ENCODE assay signal across 10 cellular contexts in genomic region chr10:113059001-113059780, GRCh38.
A peak's percentile ranks its signal among the peaks of the same experiment; 100 is the strongest.
DNase-seq lines count a peak whose midpoint lies in the region; ATAC-seq and TF ChIP-seq lines count a peak whose summit lies in the region.
"Had no signal": no experiment of that assay in that cellular context is flagged by ENCODE, and none has a peak within 500 bp of the region (broad histone marks: within the 10 kb centered on the region; RNA-seq: fewer than 3 reads in every experiment).

No MANE protein-coding gene starts in this region.

- TF ChIP-seq CTCF in astrocyte of the spinal cord (IDR thresholded peaks at IDR 0.05; ENCODE audit: low read depth, low read length) = no peak
- TF ChIP-seq CTCF in gastrocnemius medialis (IDR thresholded peaks at IDR 0.05 in 4 of 5, conservative IDR thresholded peaks at IDR 0.05 in 1 of 5) = no peak

- CTCF ChIA-PET in activated naive CD4-positive, alpha-beta T cell treated with anti-CD3 and anti-CD28 coated beads, Interleukin-2, amount 10 ng/mL, durations not matched to agents 7 days and 5 days (lab: Charles Lee) = no interaction called here

- H3K4me1 Mint-ChIP-seq in activated naive CD4-positive, alpha-beta T cell treated with anti-CD3 and anti-CD28 coated beads, Interleukin-2, amount 10 ng/mL, durations not matched to agents 7 days and 5 days = no peaks in the 10 kb centered on the region
- H3K4me1 Mint-ChIP-seq in T-helper 2 cell treated with Interferon-gamma antibody and Interleukin-4, amounts not matched to agents 5 μg/mL and 100 μg/mL, for 36 hours (ENCODE audit: low read depth) = no peaks in the 10 kb centered on the region

- no peaks in the 10 kb centered on the region for H3K36me3 ChIP-seq in gastrocnemius medialis

- peak; percentile 41 to 51 for ATAC-seq in right cardiac atrium
- ATAC-seq in gastrocnemius medialis = peak in 1 of 2 donors; percentile 30
- ATAC-seq in GM18868 (IDR thresholded peaks at IDR 0.05; ENCODE audit: unreplicated experiment) = no peak
- ATAC-seq: activated naive CD4-positive, alpha-beta T cell treated with anti-CD3 and anti-CD28 coated beads, Interleukin-2, amount 50 U/mL, for 72 hours had no signal

- no peak overlapping the region for H3K27ac Mint-ChIP-seq in activated naive CD4-positive, alpha-beta T cell treated with anti-CD3 and anti-CD28 coated beads, Interleukin-2, amount 10 ng/mL, durations not matched to agents 7 days and 5 days
- no peak overlapping the region for H3K27ac Mint-ChIP-seq in T-helper 2 cell treated with Interferon-gamma antibody and Interleukin-4, amounts not matched to agents 5 μg/mL and 100 μg/mL, for 36 hours
- H3K27ac Mint-ChIP-seq: activated naive CD4-positive, alpha-beta T cell treated with anti-CD3 and anti-CD28 coated beads, Interleukin-2, amount 50 U/mL, for 72 hours had no signal

- no peaks in the 10 kb centered on the region for H3K36me3 Mint-ChIP-seq in activated naive CD4-positive, alpha-beta T cell treated with anti-CD3 and anti-CD28 coated beads, Interleukin-2, amount 10 ng/mL, durations not matched to agents 7 days and 5 days
- no peaks in the 10 kb centered on the region for H3K36me3 Mint-ChIP-seq in T-helper 2 cell treated with Interferon-gamma antibody and Interleukin-4, amounts not matched to agents 5 μg/mL and 100 μg/mL, for 36 hours (ENCODE audit: low read depth)
- H3K36me3 Mint-ChIP-seq: activated naive CD4-positive, alpha-beta T cell treated with anti-CD3 and anti-CD28 coated beads, Interleukin-2, amount 50 U/mL, for 72 hours had no signal

- DNase-seq in GM04503 (ENCODE audit: low read depth) (peak; percentile 48), astrocyte of the spinal cord (ENCODE audit: low read depth, low spot score) (peak; percentile 69), right cardiac atrium (peak in 2 of 3 donors; percentile 40 to 62), gastrocnemius medialis (no peak), NCI-H748 (lab: John Stamatoyannopoulos, UW; ENCODE audit: unreplicated experiment) (no peak)
- DNase-seq in activated naive CD4-positive, alpha-beta T cell treated with anti-CD3 and anti-CD28 coated beads, Interleukin-2, amount 10 ng/mL, durations not matched to agents 7 days and 5 days = no peak
- no peak for DNase-seq in T-helper 2 cell treated with Interferon-gamma antibody and Interleukin-4, amounts not matched to agents 5 μg/mL and 100 μg/mL, for 36 hours (ENCODE audit: low spot score)
- DNase-seq: occipital lobe had no signal

- H3K9me3 ChIP-seq in right cardiac atrium (ENCODE audit: control insufficient read depth, low read length) (no peaks in the 10 kb centered on the region), gastrocnemius medialis (no peaks in the 10 kb centered on the region)

- peak in 1 of 2 donors; percentile 11 for TF ChIP-seq POLR2A in gastrocnemius medialis (IDR thresholded peaks at IDR 0.05)

- H3K27me3 Mint-ChIP-seq in activated naive CD4-positive, alpha-beta T cell treated with anti-CD3 and anti-CD28 coated beads, Interleukin-2, amount 10 ng/mL, durations not matched to agents 7 days and 5 days = peaks cover 19% of the 10 kb centered on the region
- H3K27me3 Mint-ChIP-seq in T-helper 2 cell treated with Interferon-gamma antibody and Interleukin-4, amounts not matched to agents 5 μg/mL and 100 μg/mL, for 36 hours (ENCODE audit: low read depth) = peaks cover 6% of the 10 kb centered on the region

- 47% methylated on average over 15 of the region's 15 CpGs for WGBS in right cardiac atrium

- H3K27me3 ChIP-seq in right cardiac atrium (ENCODE audit: control insufficient read depth, insufficient read depth) (no peaks in the 10 kb centered on the region), gastrocnemius medialis (no peaks in the 10 kb centered on the region)

- H3K27ac ChIP-seq in right cardiac atrium (ENCODE audit: low read length) = peak overlapping the region; percentile 87
- H3K27ac ChIP-seq in gastrocnemius medialis = peak overlapping the region; percentile 58 to 69 (median 63)

- H3K4me1 ChIP-seq in right cardiac atrium (ENCODE audit: control insufficient read depth, insufficient read depth, low read length) = peaks cover 31% of the 10 kb centered on the region
- H3K4me1 ChIP-seq in gastrocnemius medialis = peaks cover 30 to 41% of the 10 kb centered on the region in 2 donors

- in situ Hi-C loops in astrocyte of the spinal cord (cut with HindIII; ENCODE audit: low sequenced_read_pairs) (no loop called here), gastrocnemius medialis (cut with MboI; ENCODE audit: low sequenced_read_pairs in 4 of 4) (no loop called here)

- intact Hi-C loops in right cardiac atrium (cut with DNase I) (no loop called here), gastrocnemius medialis (cut with DNase I; ENCODE audit: low total_unique reads) (no loop called here)

- no peaks in the 10 kb centered on the region for H3K9me3 Mint-ChIP-seq in activated naive CD4-positive, alpha-beta T cell treated with anti-CD3 and anti-CD28 coated beads, Interleukin-2, amount 10 ng/mL, durations not matched to agents 7 days and 5 days
- no peaks in the 10 kb centered on the region for H3K9me3 Mint-ChIP-seq in T-helper 2 cell treated with Interferon-gamma antibody and Interleukin-4, amounts not matched to agents 5 μg/mL and 100 μg/mL, for 36 hours
- H3K9me3 Mint-ChIP-seq: activated naive CD4-positive, alpha-beta T cell treated with anti-CD3 and anti-CD28 coated beads, Interleukin-2, amount 50 U/mL, for 72 hours had no signal

- H3K4me3 ChIP-seq in astrocyte of the spinal cord (ENCODE audit: low read depth, low read length) = peak overlapping the region; percentile 7
- H3K4me3 ChIP-seq in right cardiac atrium (ENCODE audit: low read length) = peak overlapping the region; percentile 11
- peak overlapping the region in 2 of 4 donors; percentile 11 to 26 for H3K4me3 ChIP-seq in gastrocnemius medialis

- no peak overlapping the region for H3K4me3 Mint-ChIP-seq in activated naive CD4-positive, alpha-beta T cell treated with anti-CD3 and anti-CD28 coated beads, Interleukin-2, amount 10 ng/mL, durations not matched to agents 7 days and 5 days
- no peak overlapping the region for H3K4me3 Mint-ChIP-seq in T-helper 2 cell treated with Interferon-gamma antibody and Interleukin-4, amounts not matched to agents 5 μg/mL and 100 μg/mL, for 36 hours

Comparison
In these comparisons a context has a peak if more than half of its experiments do, and no peak if none do; other contexts are left out.
1. DNase-seq: peak in GM04503 (single experiment), astrocyte of the spinal cord (single experiment) and right cardiac atrium (2 of 3); none in gastrocnemius medialis (0 of 2), NCI-H748 (single experiment), activated naive CD4-positive, alpha-beta T cell treated with anti-CD3 and anti-CD28 coated beads, Interleukin-2, amount 10 ng/mL, durations not matched to agents 7 days and 5 days (single experiment) and T-helper 2 cell treated with Interferon-gamma antibody and Interleukin-4, amounts not matched to agents 5 μg/mL and 100 μg/mL, for 36 hours (single experiment).